ENCODE assay signal across 1 cellular context in the genomic region with DNA sequence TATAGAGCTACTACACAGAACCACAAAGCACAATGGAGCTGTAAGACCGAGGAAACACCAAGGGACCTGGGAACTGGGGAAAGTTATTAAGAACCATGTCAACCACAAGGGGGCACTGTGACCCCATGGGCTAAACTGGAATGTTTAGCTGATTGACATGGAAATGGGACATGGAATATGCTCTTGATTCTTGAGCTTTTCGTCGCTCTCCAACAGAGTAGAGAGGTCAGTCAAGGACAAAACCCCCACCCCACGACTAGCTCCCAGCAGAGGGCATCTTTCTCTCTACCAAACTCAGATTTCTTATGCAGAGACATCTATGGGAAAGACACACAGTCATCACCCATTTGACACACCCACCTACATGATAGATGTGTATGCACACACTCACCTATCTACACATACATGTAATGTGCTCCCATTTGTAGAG.
TF ChIP-seq lines count a peak whose summit lies in the region.

No MANE protein-coding gene starts in this region.

TF ChIP-seq in HepG2, 621 proteins besides CTCF, POLR2A, EP300 and RAD21 (continued from another document and continues in another):
- TF ChIP-seq, protein P1, sequence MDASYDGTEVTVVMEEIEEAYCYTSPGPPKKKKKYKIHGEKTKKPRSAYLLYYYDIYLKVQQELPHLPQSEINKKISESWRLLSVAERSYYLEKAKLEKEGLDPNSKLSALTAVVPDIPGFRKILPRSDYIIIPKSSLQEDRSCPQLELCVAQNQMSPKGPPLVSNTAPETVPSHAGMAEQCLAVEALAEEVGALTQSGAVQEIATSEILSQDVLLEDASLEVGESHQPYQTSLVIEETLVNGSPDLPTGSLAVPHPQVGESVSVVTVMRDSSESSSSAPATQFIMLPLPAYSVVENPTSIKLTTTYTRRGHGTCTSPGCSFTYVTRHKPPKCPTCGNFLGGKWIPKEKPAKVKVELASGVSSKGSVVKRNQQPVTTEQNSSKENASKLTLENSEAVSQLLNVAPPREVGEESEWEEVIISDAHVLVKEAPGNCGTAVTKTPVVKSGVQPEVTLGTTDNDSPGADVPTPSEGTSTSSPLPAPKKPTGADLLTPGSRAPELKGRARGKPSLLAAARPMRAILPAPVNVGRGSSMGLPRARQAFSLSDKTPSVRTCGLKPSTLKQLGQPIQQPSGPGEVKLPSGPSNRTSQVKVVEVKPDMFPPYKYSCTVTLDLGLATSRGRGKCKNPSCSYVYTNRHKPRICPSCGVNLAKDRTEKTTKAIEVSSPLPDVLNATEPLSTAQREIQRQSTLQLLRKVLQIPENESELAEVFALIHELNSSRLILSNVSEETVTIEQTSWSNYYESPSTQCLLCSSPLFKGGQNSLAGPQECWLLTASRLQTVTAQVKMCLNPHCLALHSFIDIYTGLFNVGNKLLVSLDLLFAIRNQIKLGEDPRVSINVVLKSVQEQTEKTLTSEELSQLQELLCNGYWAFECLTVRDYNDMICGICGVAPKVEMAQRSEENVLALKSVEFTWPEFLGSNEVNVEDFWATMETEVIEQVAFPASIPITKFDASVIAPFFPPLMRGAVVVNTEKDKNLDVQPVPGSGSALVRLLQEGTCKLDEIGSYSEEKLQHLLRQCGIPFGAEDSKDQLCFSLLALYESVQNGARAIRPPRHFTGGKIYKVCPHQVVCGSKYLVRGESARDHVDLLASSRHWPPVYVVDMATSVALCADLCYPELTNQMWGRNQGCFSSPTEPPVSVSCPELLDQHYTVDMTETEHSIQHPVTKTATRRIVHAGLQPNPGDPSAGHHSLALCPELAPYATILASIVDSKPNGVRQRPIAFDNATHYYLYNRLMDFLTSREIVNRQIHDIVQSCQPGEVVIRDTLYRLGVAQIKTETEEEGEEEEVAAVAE (CRISPR knock-in tag; IDR thresholded peaks at IDR 0.05; ENCODE audit: borderline replicate concordance), result peak; percentile 58; the same call in 1 of the 2 replicates
- TF ChIP-seq RXRB (CRISPR knock-in tag; IDR thresholded peaks at IDR 0.05; ENCODE audit: borderline replicate concordance) (peak; percentile 96), FOXC1 (CRISPR knock-in tag; IDR thresholded peaks at IDR 0.05; ENCODE audit: borderline replicate concordance) (peak; percentile 64; the same call in 1 of the 2 replicates), ZNF761 (CRISPR knock-in tag; conservative IDR thresholded peaks at IDR 0.05) (no peak), ZNF670 (CRISPR knock-in tag; IDR thresholded peaks at IDR 0.05; ENCODE audit: borderline replicate concordance) (no peak), SP140L (CRISPR knock-in tag; IDR thresholded peaks at IDR 0.05; ENCODE audit: borderline replicate concordance) (no peak), ZBTB7A (CRISPR knock-in tag; IDR thresholded peaks at IDR 0.05) (no peak), ZNF138 (CRISPR knock-in tag; IDR thresholded peaks at IDR 0.05; ENCODE audit: low read depth) (no peak), MAZ (IDR thresholded peaks at IDR 0.05; ENCODE audit: borderline replicate concordance, low read depth, low read length) (no peak), MAZ (CRISPR knock-in tag; IDR thresholded peaks at IDR 0.05; ENCODE audit: low read depth) (peak; percentile 42; the same call in 1 of the 2 replicates), TEAD2 (CRISPR knock-in tag; IDR thresholded peaks at IDR 0.05) (no peak), MIXL1 (CRISPR knock-in tag; IDR thresholded peaks at IDR 0.05) (peak; percentile 93), ZNF891 (CRISPR knock-in tag; IDR thresholded peaks at IDR 0.05) (no peak), ETV5 (CRISPR knock-in tag; IDR thresholded peaks at IDR 0.05; ENCODE audit: borderline replicate concordance) (peak; percentile 52; the same call in 1 of the 2 replicates), FOXO1 (CRISPR knock-in tag; IDR thresholded peaks at IDR 0.05) (no peak; the same call in 1 of the 2 replicates), FOXK1 (CRISPR knock-in tag; IDR thresholded peaks at IDR 0.05; ENCODE audit: borderline replicate concordance, low read depth) (peak; percentile 38; the same call in 1 of the 2 replicates), HNF4A (CRISPR knock-in tag; IDR thresholded peaks at IDR 0.05) (peak; percentile 69; the same call in 1 of the 2 replicates), ZNF264 (CRISPR knock-in tag; IDR thresholded peaks at IDR 0.05) (no peak), PITX1 (CRISPR knock-in tag; IDR thresholded peaks at IDR 0.05) (no peak; the same call in 1 of the 2 replicates), THYN1 (CRISPR knock-in tag; IDR thresholded peaks at IDR 0.05; ENCODE audit: borderline replicate concordance, low read depth) (no peak), ZNF614 (CRISPR knock-in tag; IDR thresholded peaks at IDR 0.05; ENCODE audit: borderline replicate concordance) (peak; percentile 93), TOE1 (CRISPR knock-in tag; IDR thresholded peaks at IDR 0.05) (peak; percentile 72; the same call in 1 of the 2 replicates), ERF (CRISPR knock-in tag; IDR thresholded peaks at IDR 0.05) (0 out of 2 replicates have a peak, but pooled peaks have one; percentile 32), SALL2 (CRISPR knock-in tag; IDR thresholded peaks at IDR 0.05) (no peak)
- TF ChIP-seq, protein P2, sequence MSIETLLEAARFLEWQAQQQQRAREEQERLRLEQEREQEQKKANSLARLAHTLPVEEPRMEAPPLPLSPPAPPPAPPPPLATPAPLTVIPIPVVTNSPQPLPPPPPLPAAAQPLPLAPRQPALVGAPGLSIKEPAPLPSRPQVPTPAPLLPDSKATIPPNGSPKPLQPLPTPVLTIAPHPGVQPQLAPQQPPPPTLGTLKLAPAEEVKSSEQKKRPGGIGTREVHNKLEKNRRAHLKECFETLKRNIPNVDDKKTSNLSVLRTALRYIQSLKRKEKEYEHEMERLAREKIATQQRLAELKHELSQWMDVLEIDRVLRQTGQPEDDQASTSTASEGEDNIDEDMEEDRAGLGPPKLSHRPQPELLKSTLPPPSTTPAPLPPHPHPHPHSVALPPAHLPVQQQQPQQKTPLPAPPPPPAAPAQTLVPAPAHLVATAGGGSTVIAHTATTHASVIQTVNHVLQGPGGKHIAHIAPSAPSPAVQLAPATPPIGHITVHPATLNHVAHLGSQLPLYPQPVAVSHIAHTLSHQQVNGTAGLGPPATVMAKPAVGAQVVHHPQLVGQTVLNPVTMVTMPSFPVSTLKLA (IDR thresholded peaks at IDR 0.05), result no peak
- TF ChIP-seq, protein P3, sequence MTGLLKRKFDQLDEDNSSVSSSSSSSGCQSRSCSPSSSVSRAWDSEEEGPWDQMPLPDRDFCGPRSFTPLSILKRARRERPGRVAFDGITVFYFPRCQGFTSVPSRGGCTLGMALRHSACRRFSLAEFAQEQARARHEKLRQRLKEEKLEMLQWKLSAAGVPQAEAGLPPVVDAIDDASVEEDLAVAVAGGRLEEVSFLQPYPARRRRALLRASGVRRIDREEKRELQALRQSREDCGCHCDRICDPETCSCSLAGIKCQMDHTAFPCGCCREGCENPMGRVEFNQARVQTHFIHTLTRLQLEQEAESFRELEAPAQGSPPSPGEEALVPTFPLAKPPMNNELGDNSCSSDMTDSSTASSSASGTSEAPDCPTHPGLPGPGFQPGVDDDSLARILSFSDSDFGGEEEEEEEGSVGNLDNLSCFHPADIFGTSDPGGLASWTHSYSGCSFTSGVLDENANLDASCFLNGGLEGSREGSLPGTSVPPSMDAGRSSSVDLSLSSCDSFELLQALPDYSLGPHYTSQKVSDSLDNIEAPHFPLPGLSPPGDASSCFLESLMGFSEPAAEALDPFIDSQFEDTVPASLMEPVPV (CRISPR knock-in tag; IDR thresholded peaks at IDR 0.05), result no peak
- TF ChIP-seq, protein P4, sequence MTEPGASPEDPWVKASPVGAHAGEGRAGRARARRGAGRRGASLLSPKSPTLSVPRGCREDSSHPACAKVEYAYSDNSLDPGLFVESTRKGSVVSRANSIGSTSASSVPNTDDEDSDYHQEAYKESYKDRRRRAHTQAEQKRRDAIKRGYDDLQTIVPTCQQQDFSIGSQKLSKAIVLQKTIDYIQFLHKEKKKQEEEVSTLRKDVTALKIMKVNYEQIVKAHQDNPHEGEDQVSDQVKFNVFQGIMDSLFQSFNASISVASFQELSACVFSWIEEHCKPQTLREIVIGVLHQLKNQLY (CRISPR knock-in tag; IDR thresholded peaks at IDR 0.05), result no peak
- TF ChIP-seq, protein P5, sequence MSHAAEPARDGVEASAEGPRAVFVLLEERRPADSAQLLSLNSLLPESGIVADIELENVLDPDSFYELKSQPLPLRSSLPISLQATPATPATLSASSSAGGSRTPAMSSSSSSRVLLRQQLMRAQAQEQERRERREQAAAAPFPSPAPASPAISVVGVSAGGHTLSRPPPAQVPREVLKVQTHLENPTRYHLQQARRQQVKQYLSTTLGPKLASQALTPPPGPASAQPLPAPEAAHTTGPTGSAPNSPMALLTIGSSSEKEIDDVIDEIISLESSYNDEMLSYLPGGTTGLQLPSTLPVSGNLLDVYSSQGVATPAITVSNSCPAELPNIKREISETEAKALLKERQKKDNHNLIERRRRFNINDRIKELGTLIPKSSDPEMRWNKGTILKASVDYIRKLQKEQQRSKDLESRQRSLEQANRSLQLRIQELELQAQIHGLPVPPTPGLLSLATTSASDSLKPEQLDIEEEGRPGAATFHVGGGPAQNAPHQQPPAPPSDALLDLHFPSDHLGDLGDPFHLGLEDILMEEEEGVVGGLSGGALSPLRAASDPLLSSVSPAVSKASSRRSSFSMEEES (CRISPR knock-in tag; IDR thresholded peaks at IDR 0.05), result peak; percentile 37; the same call in 1 of the 2 replicates
- TF ChIP-seq, protein P6, sequence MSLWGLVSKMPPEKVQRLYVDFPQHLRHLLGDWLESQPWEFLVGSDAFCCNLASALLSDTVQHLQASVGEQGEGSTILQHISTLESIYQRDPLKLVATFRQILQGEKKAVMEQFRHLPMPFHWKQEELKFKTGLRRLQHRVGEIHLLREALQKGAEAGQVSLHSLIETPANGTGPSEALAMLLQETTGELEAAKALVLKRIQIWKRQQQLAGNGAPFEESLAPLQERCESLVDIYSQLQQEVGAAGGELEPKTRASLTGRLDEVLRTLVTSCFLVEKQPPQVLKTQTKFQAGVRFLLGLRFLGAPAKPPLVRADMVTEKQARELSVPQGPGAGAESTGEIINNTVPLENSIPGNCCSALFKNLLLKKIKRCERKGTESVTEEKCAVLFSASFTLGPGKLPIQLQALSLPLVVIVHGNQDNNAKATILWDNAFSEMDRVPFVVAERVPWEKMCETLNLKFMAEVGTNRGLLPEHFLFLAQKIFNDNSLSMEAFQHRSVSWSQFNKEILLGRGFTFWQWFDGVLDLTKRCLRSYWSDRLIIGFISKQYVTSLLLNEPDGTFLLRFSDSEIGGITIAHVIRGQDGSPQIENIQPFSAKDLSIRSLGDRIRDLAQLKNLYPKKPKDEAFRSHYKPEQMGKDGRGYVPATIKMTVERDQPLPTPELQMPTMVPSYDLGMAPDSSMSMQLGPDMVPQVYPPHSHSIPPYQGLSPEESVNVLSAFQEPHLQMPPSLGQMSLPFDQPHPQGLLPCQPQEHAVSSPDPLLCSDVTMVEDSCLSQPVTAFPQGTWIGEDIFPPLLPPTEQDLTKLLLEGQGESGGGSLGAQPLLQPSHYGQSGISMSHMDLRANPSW (CRISPR knock-in tag; IDR thresholded peaks at IDR 0.05; ENCODE audit: borderline replicate concordance), result peak; percentile 59; the same call in 1 of the 2 replicates
- TF ChIP-seq, protein P7, sequence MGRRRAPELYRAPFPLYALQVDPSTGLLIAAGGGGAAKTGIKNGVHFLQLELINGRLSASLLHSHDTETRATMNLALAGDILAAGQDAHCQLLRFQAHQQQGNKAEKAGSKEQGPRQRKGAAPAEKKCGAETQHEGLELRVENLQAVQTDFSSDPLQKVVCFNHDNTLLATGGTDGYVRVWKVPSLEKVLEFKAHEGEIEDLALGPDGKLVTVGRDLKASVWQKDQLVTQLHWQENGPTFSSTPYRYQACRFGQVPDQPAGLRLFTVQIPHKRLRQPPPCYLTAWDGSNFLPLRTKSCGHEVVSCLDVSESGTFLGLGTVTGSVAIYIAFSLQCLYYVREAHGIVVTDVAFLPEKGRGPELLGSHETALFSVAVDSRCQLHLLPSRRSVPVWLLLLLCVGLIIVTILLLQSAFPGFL (CRISPR knock-in tag; IDR thresholded peaks at IDR 0.05), result no peak
- TF ChIP-seq, protein P8, sequence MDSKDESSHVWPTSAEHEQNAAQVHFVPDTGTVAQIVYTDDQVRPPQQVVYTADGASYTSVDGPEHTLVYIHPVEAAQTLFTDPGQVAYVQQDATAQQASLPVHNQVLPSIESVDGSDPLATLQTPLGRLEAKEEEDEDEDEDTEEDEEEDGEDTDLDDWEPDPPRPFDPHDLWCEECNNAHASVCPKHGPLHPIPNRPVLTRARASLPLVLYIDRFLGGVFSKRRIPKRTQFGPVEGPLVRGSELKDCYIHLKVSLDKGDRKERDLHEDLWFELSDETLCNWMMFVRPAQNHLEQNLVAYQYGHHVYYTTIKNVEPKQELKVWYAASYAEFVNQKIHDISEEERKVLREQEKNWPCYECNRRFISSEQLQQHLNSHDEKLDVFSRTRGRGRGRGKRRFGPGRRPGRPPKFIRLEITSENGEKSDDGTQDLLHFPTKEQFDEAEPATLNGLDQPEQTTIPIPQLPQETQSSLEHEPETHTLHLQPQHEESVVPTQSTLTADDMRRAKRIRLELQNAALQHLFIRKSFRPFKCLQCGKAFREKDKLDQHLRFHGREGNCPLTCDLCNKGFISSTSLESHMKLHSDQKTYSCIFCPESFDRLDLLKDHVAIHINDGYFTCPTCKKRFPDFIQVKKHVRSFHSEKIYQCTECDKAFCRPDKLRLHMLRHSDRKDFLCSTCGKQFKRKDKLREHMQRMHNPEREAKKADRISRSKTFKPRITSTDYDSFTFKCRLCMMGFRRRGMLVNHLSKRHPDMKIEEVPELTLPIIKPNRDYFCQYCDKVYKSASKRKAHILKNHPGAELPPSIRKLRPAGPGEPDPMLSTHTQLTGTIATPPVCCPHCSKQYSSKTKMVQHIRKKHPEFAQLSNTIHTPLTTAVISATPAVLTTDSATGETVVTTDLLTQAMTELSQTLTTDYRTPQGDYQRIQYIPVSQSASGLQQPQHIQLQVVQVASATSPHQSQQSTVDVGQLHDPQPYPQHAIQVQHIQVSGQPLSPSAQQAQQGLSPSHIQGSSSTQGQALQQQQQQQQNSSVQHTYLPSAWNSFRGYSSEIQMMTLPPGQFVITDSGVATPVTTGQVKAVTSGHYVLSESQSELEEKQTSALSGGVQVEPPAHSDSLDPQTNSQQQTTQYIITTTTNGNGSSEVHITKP (CRISPR knock-in tag; IDR thresholded peaks at IDR 0.05; ENCODE audit: low read depth), result peak; percentile 76; the same call in 1 of the 2 replicates
- TF ChIP-seq, protein P9, sequence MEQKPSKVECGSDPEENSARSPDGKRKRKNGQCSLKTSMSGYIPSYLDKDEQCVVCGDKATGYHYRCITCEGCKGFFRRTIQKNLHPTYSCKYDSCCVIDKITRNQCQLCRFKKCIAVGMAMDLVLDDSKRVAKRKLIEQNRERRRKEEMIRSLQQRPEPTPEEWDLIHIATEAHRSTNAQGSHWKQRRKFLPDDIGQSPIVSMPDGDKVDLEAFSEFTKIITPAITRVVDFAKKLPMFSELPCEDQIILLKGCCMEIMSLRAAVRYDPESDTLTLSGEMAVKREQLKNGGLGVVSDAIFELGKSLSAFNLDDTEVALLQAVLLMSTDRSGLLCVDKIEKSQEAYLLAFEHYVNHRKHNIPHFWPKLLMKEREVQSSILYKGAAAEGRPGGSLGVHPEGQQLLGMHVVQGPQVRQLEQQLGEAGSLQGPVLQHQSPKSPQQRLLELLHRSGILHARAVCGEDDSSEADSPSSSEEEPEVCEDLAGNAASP (CRISPR knock-in tag; IDR thresholded peaks at IDR 0.05; ENCODE audit: borderline replicate concordance), result peak; percentile 99
- TF ChIP-seq, protein P10, sequence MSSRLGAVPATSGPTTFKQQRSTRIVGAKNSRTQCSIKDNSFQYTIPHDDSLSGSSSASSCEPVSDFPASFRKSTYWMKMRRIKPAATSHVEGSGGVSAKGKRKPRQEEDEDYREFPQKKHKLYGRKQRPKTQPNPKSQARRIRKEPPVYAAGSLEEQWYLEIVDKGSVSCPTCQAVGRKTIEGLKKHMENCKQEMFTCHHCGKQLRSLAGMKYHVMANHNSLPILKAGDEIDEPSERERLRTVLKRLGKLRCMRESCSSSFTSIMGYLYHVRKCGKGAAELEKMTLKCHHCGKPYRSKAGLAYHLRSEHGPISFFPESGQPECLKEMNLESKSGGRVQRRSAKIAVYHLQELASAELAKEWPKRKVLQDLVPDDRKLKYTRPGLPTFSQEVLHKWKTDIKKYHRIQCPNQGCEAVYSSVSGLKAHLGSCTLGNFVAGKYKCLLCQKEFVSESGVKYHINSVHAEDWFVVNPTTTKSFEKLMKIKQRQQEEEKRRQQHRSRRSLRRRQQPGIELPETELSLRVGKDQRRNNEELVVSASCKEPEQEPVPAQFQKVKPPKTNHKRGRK (CRISPR knock-in tag; IDR thresholded peaks at IDR 0.05), result peak; percentile 94
